In genomic region chr20:19969507-19970255, GRCh38 we compare ENCODE assay signal across 1 cellular context.
TF ChIP-seq lines count a peak whose summit lies in the region.

No MANE protein-coding gene starts in this region.

TF ChIP-seq in IMR-90, 13 proteins besides CTCF, POLR2A, EP300 and RAD21 (continued from another document):
- TF ChIP-seq, protein P1, sequence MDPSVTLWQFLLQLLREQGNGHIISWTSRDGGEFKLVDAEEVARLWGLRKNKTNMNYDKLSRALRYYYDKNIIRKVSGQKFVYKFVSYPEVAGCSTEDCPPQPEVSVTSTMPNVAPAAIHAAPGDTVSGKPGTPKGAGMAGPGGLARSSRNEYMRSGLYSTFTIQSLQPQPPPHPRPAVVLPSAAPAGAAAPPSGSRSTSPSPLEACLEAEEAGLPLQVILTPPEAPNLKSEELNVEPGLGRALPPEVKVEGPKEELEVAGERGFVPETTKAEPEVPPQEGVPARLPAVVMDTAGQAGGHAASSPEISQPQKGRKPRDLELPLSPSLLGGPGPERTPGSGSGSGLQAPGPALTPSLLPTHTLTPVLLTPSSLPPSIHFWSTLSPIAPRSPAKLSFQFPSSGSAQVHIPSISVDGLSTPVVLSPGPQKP (IDR thresholded peaks at IDR 0.05; ENCODE audit: borderline replicate concordance, low read depth, low read length), result no peak
- TF ChIP-seq BHLHE40 (IDR thresholded peaks at IDR 0.05; ENCODE audit: low read depth, low read length) (no peak), SMC3 (IDR thresholded peaks at IDR 0.05; ENCODE audit: low read depth, low read length) (no peak), MAZ (IDR thresholded peaks at IDR 0.05; ENCODE audit: borderline replicate concordance, low read depth, low read length) (no peak), CHD1 (IDR thresholded peaks at IDR 0.05; ENCODE audit: low read depth, low read length) (no peak), NFE2L2 (IDR thresholded peaks at IDR 0.05; ENCODE audit: low read depth, low read length) (no peak), RFX5 (IDR thresholded peaks at IDR 0.05; ENCODE audit: low read depth, low read length) (no peak), CEBPB (IDR thresholded peaks at IDR 0.05; ENCODE audit: low read depth, low read length) (no peak), RCOR1 (IDR thresholded peaks at IDR 0.05; ENCODE audit: insufficient replicate concordance, low read length) (no peak), MAFK (IDR thresholded peaks at IDR 0.05; ENCODE audit: low read depth, low read length) (no peak), FOS (IDR thresholded peaks at IDR 0.05; ENCODE audit: low read depth, low read length) (no peak)
